Comparison of ENCODE assay signal across 8 cellular contexts in genomic region chr20:431012-431904, GRCh38. TPM values are rescaled to one million over a fixed set of nuclear protein-coding genes. Genes with fewer than 3 reads are reported as not detected.
DNase-seq lines count a peak whose midpoint lies in the region; ATAC-seq and TF ChIP-seq lines count a peak whose summit lies in the region.

No MANE protein-coding gene starts in this region.

- H3K36me3 ChIP-seq in Karpas-422 (ENCODE audit: insufficient read depth, low read length) (peaks cover 5% of the 10 kb centered on the region; the same call in 1 of the 2 replicates), PC-3 (ENCODE audit: low read depth, low read length) (peaks cover 12% of the 10 kb centered on the region)

- H4K20me1 ChIP-seq in Karpas-422 (ENCODE audit: insufficient read depth, low read depth, low read length) (no peaks in the 10 kb centered on the region), PC-3 (ENCODE audit: low read length) (no peaks in the 10 kb centered on the region)

- H3K79me2 ChIP-seq in Karpas-422 (ENCODE audit: low read length) (no peaks in the 10 kb centered on the region), PC-3 (ENCODE audit: low read length) (no peaks in the 10 kb centered on the region)

- H3K9me2 ChIP-seq in Karpas-422 (replicated peaks; ENCODE audit: insufficient read depth, low read length) = no peaks in the 10 kb centered on the region
- no peaks in the 10 kb centered on the region for H3K9me2 ChIP-seq in PC-3 (replicated peaks; ENCODE audit: low read length)

- POLR2A ChIA-PET in PC-3 (lab: Charles Lee; ENCODE audit: unreplicated experiment) = interaction anchor here (0.6 to 0.7 kb wide), 2 partner anchors 18 to 51 kb away, joined by 3 to 5 read pairs; partner anchors contain the start of gene TRIB3

- H3F3A ChIP-seq in PC-3 (ENCODE audit: low read length, unreplicated experiment) = peaks cover 3% of the 10 kb centered on the region

- H3K9me3 ChIP-seq in Karpas-422 (ENCODE audit: low read length) (no peaks in the 10 kb centered on the region), PC-3 (ENCODE audit: low read length) (no peaks in the 10 kb centered on the region), right cardiac atrium (ENCODE audit: control insufficient read depth, low read length) (no peaks in the 10 kb centered on the region)

- ATAC-seq in PC-3 (peak; percentile 82), right cardiac atrium (peak; percentile 48), HG03460 (IDR thresholded peaks at IDR 0.05; ENCODE audit: unreplicated experiment) (no peak), GM18861 (IDR thresholded peaks at IDR 0.05; ENCODE audit: unreplicated experiment) (no peak)

- H3K4me2 ChIP-seq in Karpas-422 (ENCODE audit: low read depth, low read length, poor library complexity, severe bottlenecking) (no peak overlapping the region), PC-3 (ENCODE audit: low read length) (no peak overlapping the region)

- H3K4me3 ChIP-seq in Karpas-422 (ENCODE audit: low read length) (no peak overlapping the region), PC-3 (ENCODE audit: low read length) (no peak overlapping the region), right cardiac atrium (ENCODE audit: low read length) (no peak overlapping the region), retinal pigment epithelial cell (ENCODE audit: low read length) (no peak overlapping the region)

- 64% methylated on average over 17 of the region's 17 CpGs for WGBS in right cardiac atrium

- H3K27me3 ChIP-seq in Karpas-422 (ENCODE audit: low read length) = no peaks in the 10 kb centered on the region
- H3K27me3 ChIP-seq in PC-3 (ENCODE audit: low read length) = no peaks in the 10 kb centered on the region
- H3K27me3 ChIP-seq in right cardiac atrium (ENCODE audit: control insufficient read depth, insufficient read depth) = no peaks in the 10 kb centered on the region

- H3K9ac ChIP-seq in Karpas-422 (ENCODE audit: low read length) = no peak overlapping the region
- no peak overlapping the region for H3K9ac ChIP-seq in PC-3 (ENCODE audit: low read length)

- H2AFZ ChIP-seq in Karpas-422 (ENCODE audit: low read length) (no peak overlapping the region), PC-3 (ENCODE audit: low read length) (no peak overlapping the region)

- peaks cover 13% of the 10 kb centered on the region for H3K4me1 ChIP-seq in Karpas-422 (ENCODE audit: low read length)
- H3K4me1 ChIP-seq in PC-3 (ENCODE audit: insufficient read depth, low read length) = no peaks in the 10 kb centered on the region
- H3K4me1 ChIP-seq in right cardiac atrium (ENCODE audit: control insufficient read depth, insufficient read depth, low read length) = peaks cover 3% of the 10 kb centered on the region

- H3K27ac ChIP-seq in Karpas-422 (ENCODE audit: low read length) (no peak overlapping the region), PC-3 (ENCODE audit: low read length) (no peak overlapping the region), angular gyrus (ENCODE audit: low read depth, low read length) (peak overlapping the region; percentile 42), right cardiac atrium (ENCODE audit: low read length) (no peak overlapping the region)

- BruUV-seq in PC-3 (replicated peaks; lab: Mats Ljungman, UMichigan) = no TSS peak

- DNase-seq in DMS 273 treated with DMSO at 0.1 percent for 48 hours (lab: John Stamatoyannopoulos, UW) (peak; percentile 39), Karpas-422 (peak; percentile 68), PC-3 (peak; percentile 91), right cardiac atrium (peak; percentile 54 to 82 (median 78)), retinal pigment epithelial cell (ENCODE audit: low read depth) (peak; percentile 58)

- TF ChIP-seq CTCF in PC-3 (conservative IDR thresholded peaks at IDR 0.05; ENCODE audit: low read depth, low read length) (peak; percentile 99), retinal pigment epithelial cell (conservative IDR thresholded peaks at IDR 0.05; ENCODE audit: low read depth, low read length) (peak; percentile 83)

- intact Hi-C loops in PC-3 (cut with micrococcal nuclease) (loop anchor here (1.0 kb wide), 1 partner anchor 77 kb away; no protein-coding TSS in a partner anchor), right cardiac atrium (cut with DNase I) (no loop called here)

- CTCF ChIA-PET in PC-3 (lab: Charles Lee) = interaction anchor here (0.6 to 1.5 kb wide), 14 partner anchors 18 to 107 kb away, joined by 3 to 20 read pairs (median 4); partner anchors contain the start of gene RBCK1

RNA-seq across cellular contexts. Expression of gene RBCK1, which starts 23.2 kb away (rescaled TPM):
- total RNA-seq in Karpas-422 (2014; rRNA removed; shearing (Covaris generic); ENCODE audit: low replicate concordance) = 96.6 and 142 TPM in 2 replicates
- total RNA-seq in PC-3 (2014; rRNA removed) = 115 and 137 TPM in 2 replicates
- total RNA-seq in right cardiac atrium = 10 to 100 TPM; 42.1 to 52.4 (median 45.9) TPM
- polyA plus RNA-seq in right cardiac atrium = 48.0 TPM

RNA-seq across cellular contexts. Expression of gene TBC1D20, which starts 31.1 kb away (rescaled TPM):
- 26.1 and 33.9 TPM in 2 replicates for total RNA-seq in Karpas-422 (2014; rRNA removed; shearing (Covaris generic); ENCODE audit: low replicate concordance)
- 24.2 and 26.3 TPM in 2 replicates for total RNA-seq in PC-3 (2014; rRNA removed)
- total RNA-seq in right cardiac atrium = 10 to 100 TPM; 24.3 to 26.5 (median 25.6) TPM
- 13.6 TPM for polyA plus RNA-seq in right cardiac atrium

RNA-seq across cellular contexts. Expression of gene TRIB3, which starts 50.7 kb away (rescaled TPM):
- 122 and 197 TPM in 2 replicates for total RNA-seq in Karpas-422 (2014; rRNA removed; shearing (Covaris generic); ENCODE audit: low replicate concordance)
- total RNA-seq in PC-3 (2014; rRNA removed) (160 and 193 TPM in 2 replicates), right cardiac atrium (1 to 10 TPM in 1 of 4 donors, under 1 TPM in 3; 0.49 to 2.1 (median 0.66) TPM)
- polyA plus RNA-seq in right cardiac atrium = 1.0 TPM

Comparison
In these comparisons a context has a peak if more than half of its experiments do, and no peak if none do; other contexts are left out.
1. DNase-seq: peak in every context shown above with its lines; median percentile 91 in PC-3; 78 in right cardiac atrium; 68 in Karpas-422; 58 in retinal pigment epithelial cell; 39 in DMS 273 treated with DMSO at 0.1 percent for 48 hours.
2. ATAC-seq: peak in PC-3 (single experiment) and right cardiac atrium (2 of 2); none in HG03460 (single experiment) and GM18861 (single experiment).
3. RNA of gene TRIB3, which starts 50.7 kb away (total RNA-seq): 160 to 193 TPM in PC-3 and 122 to 197 TPM in Karpas-422; 0.49 to 2.1 TPM in right cardiac atrium; every median in the first group is over 10 times any median in the second.